In the genomic region with DNA sequence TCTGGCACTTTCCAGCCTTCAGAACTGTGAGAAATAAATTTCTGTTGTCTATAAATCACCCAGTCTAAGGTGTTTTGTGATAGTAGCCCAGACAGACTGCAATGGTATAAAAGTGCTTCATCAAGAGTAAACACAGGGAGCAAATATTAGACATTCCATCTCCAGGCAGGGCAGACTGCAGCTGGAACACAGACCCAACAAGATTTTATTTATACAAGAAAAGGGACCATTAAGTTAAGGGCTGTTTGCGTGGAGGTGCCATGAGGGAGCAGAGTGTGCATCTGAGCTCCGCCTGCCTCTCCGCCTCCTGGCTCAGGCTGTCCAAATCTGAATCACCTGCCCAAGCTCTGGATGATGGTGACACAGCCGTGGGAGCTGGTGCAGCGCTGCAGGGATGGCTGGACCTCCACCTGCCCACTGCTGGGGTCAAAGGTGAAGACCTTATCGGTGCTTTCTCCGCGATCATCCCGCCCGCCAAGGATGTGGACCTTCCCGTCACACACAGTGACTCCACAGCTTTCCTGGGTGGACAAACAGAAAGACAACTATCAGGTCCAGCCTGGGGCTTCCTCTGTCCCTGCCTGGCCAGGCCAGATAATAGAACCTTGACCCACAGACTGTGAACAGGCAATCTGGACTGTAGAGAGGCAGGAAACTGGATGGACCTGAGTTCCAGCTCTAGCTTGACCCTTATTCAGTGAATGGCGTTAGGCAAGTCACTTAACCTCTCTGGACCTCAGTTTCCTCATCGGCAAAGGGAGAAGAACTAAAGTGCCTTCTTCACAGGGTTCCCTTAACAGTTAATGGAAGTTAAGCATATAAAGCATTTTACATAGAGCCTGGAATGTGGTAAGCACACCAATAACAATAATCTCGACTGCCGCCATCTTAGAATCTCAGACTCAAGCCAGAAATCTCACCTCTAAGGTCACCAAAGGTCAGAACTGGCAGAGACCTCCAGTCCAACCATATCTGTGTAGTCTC, we compare ENCODE assay signal across 1 cellular context.
TF ChIP-seq lines count a peak whose summit lies in the region.

No MANE protein-coding gene starts in this region.

TF ChIP-seq in HepG2, 621 proteins besides CTCF, POLR2A, EP300 and RAD21 (continued from another document and continues in another):
- TF ChIP-seq, protein P1, sequence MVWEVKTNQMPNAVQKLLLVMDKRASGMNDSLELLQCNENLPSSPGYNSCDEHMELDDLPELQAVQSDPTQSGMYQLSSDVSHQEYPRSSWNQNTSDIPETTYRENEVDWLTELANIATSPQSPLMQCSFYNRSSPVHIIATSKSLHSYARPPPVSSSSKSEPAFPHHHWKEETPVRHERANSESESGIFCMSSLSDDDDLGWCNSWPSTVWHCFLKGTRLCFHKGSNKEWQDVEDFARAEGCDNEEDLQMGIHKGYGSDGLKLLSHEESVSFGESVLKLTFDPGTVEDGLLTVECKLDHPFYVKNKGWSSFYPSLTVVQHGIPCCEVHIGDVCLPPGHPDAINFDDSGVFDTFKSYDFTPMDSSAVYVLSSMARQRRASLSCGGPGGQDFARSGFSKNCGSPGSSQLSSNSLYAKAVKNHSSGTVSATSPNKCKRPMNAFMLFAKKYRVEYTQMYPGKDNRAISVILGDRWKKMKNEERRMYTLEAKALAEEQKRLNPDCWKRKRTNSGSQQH (CRISPR knock-in tag; IDR thresholded peaks at IDR 0.05; ENCODE audit: low read depth): no peak
- TF ChIP-seq, protein P2, sequence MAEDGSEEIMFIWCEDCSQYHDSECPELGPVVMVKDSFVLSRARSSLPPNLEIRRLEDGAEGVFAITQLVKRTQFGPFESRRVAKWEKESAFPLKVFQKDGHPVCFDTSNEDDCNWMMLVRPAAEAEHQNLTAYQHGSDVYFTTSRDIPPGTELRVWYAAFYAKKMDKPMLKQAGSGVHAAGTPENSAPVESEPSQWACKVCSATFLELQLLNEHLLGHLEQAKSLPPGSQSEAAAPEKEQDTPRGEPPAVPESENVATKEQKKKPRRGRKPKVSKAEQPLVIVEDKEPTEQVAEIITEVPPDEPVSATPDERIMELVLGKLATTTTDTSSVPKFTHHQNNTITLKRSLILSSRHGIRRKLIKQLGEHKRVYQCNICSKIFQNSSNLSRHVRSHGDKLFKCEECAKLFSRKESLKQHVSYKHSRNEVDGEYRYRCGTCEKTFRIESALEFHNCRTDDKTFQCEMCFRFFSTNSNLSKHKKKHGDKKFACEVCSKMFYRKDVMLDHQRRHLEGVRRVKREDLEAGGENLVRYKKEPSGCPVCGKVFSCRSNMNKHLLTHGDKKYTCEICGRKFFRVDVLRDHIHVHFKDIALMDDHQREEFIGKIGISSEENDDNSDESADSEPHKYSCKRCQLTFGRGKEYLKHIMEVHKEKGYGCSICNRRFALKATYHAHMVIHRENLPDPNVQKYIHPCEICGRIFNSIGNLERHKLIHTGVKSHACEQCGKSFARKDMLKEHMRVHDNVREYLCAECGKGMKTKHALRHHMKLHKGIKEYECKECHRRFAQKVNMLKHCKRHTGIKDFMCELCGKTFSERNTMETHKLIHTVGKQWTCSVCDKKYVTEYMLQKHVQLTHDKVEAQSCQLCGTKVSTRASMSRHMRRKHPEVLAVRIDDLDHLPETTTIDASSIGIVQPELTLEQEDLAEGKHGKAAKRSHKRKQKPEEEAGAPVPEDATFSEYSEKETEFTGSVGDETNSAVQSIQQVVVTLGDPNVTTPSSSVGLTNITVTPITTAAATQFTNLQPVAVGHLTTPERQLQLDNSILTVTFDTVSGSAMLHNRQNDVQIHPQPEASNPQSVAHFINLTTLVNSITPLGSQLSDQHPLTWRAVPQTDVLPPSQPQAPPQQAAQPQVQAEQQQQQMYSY (CRISPR knock-in tag; IDR thresholded peaks at IDR 0.05): no peak
- TF ChIP-seq KDM5A (IDR thresholded peaks at IDR 0.05; ENCODE audit: borderline replicate concordance, low read length) (no peak), ZNF225 (CRISPR knock-in tag; IDR thresholded peaks at IDR 0.05) (no peak), SALL1 (CRISPR knock-in tag; IDR thresholded peaks at IDR 0.05) (peak; percentile 55; the same call in 1 of the 2 replicates), MEIS1 (CRISPR knock-in tag; IDR thresholded peaks at IDR 0.05; ENCODE audit: borderline replicate concordance) (peak; percentile 51; the same call in 1 of the 2 replicates), MEIS2 (CRISPR knock-in tag; IDR thresholded peaks at IDR 0.05) (no peak), SYNCRIP (IDR thresholded peaks at IDR 0.05; ENCODE audit: insufficient read depth, low read depth, low read length) (no peak), SRF (IDR thresholded peaks at IDR 0.05; ENCODE audit: low read depth, low read length) (no peak), GFI1 (CRISPR knock-in tag; IDR thresholded peaks at IDR 0.05; ENCODE audit: borderline replicate concordance) (peak; percentile 57), ZNF709 (CRISPR knock-in tag; IDR thresholded peaks at IDR 0.05) (no peak), MEF2D (CRISPR knock-in tag; IDR thresholded peaks at IDR 0.05) (no peak), ATF7 (IDR thresholded peaks at IDR 0.05) (no peak), ATF7 (CRISPR knock-in tag; IDR thresholded peaks at IDR 0.05) (no peak), TOE1 (CRISPR knock-in tag; IDR thresholded peaks at IDR 0.05) (no peak), TCF7L2 (IDR thresholded peaks at IDR 0.05; ENCODE audit: low read depth, low read length) (no peak), NFIC (IDR thresholded peaks at IDR 0.05; ENCODE audit: low read length) (no peak), ZNF546 (CRISPR knock-in tag; conservative IDR thresholded peaks at IDR 0.05) (no peak), SRSF1 (optimal IDR thresholded peaks at IDR 0.05; ENCODE audit: low read depth, low read length) (no peak), YEATS2 (CRISPR knock-in tag; IDR thresholded peaks at IDR 0.05; ENCODE audit: borderline replicate concordance) (peak; percentile 18; the same call in 1 of the 2 replicates), ZNF180 (CRISPR knock-in tag; IDR thresholded peaks at IDR 0.05; ENCODE audit: borderline replicate concordance, low read depth) (no peak), ZNF121 (CRISPR knock-in tag; IDR thresholded peaks at IDR 0.05) (no peak), MYNN (CRISPR knock-in tag; IDR thresholded peaks at IDR 0.05; ENCODE audit: low read depth) (no peak), FOSL2 (CRISPR knock-in tag; IDR thresholded peaks at IDR 0.05) (no peak; the same call in 1 of the 2 replicates), POGZ (CRISPR knock-in tag; IDR thresholded peaks at IDR 0.05) (no peak), HCFC1 (IDR thresholded peaks at IDR 0.05; ENCODE audit: low read depth, low read length) (no peak), NFATC3 (CRISPR knock-in tag; IDR thresholded peaks at IDR 0.05) (no peak), SRSF4 (IDR thresholded peaks at IDR 0.05; ENCODE audit: low read depth, low read length, poor library complexity, severe bottlenecking) (no peak), ZNF776 (CRISPR knock-in tag; IDR thresholded peaks at IDR 0.05) (no peak), KLF15 (CRISPR knock-in tag; IDR thresholded peaks at IDR 0.05; ENCODE audit: borderline replicate concordance) (no peak), BRCA1 (CRISPR knock-in tag; IDR thresholded peaks at IDR 0.05) (no peak), TBP (CRISPR knock-in tag; IDR thresholded peaks at IDR 0.05) (no peak), ZMYM3 (CRISPR knock-in tag; IDR thresholded peaks at IDR 0.05) (no peak), GPN1 (CRISPR knock-in tag; IDR thresholded peaks at IDR 0.05; ENCODE audit: borderline replicate concordance) (no peak), RXRB (CRISPR knock-in tag; IDR thresholded peaks at IDR 0.05; ENCODE audit: borderline replicate concordance) (peak; percentile 38; the same call in 1 of the 2 replicates), HHEX (CRISPR knock-in tag; IDR thresholded peaks at IDR 0.05) (no peak), ZEB1 (IDR thresholded peaks at IDR 0.05; ENCODE audit: insufficient replicate concordance, low read depth) (no peak), MYC (CRISPR knock-in tag; IDR thresholded peaks at IDR 0.05; ENCODE audit: borderline replicate concordance) (peak; percentile 47; the same call in 1 of the 2 replicates), KLF13 (CRISPR knock-in tag; IDR thresholded peaks at IDR 0.05) (no peak)
- TF ChIP-seq, protein P3, sequence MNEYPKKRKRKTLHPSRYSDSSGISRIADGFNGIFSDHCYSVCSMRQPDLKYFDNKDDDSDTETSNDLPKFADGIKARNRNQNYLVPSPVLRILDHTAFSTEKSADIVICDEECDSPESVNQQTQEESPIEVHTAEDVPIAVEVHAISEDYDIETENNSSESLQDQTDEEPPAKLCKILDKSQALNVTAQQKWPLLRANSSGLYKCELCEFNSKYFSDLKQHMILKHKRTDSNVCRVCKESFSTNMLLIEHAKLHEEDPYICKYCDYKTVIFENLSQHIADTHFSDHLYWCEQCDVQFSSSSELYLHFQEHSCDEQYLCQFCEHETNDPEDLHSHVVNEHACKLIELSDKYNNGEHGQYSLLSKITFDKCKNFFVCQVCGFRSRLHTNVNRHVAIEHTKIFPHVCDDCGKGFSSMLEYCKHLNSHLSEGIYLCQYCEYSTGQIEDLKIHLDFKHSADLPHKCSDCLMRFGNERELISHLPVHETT (CRISPR knock-in tag; conservative IDR thresholded peaks at IDR 0.05): no peak
- TF ChIP-seq, protein P4, sequence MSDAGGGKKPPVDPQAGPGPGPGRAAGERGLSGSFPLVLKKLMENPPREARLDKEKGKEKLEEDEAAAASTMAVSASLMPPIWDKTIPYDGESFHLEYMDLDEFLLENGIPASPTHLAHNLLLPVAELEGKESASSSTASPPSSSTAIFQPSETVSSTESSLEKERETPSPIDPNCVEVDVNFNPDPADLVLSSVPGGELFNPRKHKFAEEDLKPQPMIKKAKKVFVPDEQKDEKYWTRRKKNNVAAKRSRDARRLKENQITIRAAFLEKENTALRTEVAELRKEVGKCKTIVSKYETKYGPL (CRISPR knock-in tag; IDR thresholded peaks at IDR 0.05): no peak
- TF ChIP-seq, protein P5, sequence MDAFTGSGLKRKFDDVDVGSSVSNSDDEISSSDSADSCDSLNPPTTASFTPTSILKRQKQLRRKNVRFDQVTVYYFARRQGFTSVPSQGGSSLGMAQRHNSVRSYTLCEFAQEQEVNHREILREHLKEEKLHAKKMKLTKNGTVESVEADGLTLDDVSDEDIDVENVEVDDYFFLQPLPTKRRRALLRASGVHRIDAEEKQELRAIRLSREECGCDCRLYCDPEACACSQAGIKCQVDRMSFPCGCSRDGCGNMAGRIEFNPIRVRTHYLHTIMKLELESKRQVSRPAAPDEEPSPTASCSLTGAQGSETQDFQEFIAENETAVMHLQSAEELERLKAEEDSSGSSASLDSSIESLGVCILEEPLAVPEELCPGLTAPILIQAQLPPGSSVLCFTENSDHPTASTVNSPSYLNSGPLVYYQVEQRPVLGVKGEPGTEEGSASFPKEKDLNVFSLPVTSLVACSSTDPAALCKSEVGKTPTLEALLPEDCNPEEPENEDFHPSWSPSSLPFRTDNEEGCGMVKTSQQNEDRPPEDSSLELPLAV (CRISPR knock-in tag; conservative IDR thresholded peaks at IDR 0.05; ENCODE audit: low read depth): no peak
- TF ChIP-seq, protein P6, sequence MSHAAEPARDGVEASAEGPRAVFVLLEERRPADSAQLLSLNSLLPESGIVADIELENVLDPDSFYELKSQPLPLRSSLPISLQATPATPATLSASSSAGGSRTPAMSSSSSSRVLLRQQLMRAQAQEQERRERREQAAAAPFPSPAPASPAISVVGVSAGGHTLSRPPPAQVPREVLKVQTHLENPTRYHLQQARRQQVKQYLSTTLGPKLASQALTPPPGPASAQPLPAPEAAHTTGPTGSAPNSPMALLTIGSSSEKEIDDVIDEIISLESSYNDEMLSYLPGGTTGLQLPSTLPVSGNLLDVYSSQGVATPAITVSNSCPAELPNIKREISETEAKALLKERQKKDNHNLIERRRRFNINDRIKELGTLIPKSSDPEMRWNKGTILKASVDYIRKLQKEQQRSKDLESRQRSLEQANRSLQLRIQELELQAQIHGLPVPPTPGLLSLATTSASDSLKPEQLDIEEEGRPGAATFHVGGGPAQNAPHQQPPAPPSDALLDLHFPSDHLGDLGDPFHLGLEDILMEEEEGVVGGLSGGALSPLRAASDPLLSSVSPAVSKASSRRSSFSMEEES (CRISPR knock-in tag; IDR thresholded peaks at IDR 0.05): no peak
- TF ChIP-seq, protein P7, sequence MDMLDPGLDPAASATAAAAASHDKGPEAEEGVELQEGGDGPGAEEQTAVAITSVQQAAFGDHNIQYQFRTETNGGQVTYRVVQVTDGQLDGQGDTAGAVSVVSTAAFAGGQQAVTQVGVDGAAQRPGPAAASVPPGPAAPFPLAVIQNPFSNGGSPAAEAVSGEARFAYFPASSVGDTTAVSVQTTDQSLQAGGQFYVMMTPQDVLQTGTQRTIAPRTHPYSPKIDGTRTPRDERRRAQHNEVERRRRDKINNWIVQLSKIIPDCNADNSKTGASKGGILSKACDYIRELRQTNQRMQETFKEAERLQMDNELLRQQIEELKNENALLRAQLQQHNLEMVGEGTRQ (IDR thresholded peaks at IDR 0.05; ENCODE audit: low read depth, low read length): no peak
- TF ChIP-seq, protein P7 (CRISPR knock-in tag; IDR thresholded peaks at IDR 0.05; ENCODE audit: borderline replicate concordance): no peak
- TF ChIP-seq, protein P8, sequence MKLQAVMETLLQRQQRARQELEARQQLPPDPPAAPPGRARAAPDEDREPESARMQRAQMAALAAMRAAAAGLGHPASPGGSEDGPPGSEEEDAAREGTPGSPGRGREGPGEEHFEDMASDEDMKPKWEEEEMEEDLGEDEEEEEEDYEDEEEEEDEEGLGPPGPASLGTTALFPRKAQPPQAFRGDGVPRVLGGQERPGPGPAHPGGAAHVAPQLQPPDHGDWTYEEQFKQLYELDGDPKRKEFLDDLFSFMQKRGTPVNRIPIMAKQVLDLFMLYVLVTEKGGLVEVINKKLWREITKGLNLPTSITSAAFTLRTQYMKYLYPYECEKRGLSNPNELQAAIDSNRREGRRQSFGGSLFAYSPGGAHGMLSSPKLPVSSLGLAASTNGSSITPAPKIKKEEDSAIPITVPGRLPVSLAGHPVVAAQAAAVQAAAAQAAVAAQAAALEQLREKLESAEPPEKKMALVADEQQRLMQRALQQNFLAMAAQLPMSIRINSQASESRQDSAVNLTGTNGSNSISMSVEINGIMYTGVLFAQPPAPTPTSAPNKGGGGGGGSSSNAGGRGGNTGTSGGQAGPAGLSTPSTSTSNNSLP (IDR thresholded peaks at IDR 0.05; ENCODE audit: low read depth, low read length): peak; percentile 81
- TF ChIP-seq, protein P9, sequence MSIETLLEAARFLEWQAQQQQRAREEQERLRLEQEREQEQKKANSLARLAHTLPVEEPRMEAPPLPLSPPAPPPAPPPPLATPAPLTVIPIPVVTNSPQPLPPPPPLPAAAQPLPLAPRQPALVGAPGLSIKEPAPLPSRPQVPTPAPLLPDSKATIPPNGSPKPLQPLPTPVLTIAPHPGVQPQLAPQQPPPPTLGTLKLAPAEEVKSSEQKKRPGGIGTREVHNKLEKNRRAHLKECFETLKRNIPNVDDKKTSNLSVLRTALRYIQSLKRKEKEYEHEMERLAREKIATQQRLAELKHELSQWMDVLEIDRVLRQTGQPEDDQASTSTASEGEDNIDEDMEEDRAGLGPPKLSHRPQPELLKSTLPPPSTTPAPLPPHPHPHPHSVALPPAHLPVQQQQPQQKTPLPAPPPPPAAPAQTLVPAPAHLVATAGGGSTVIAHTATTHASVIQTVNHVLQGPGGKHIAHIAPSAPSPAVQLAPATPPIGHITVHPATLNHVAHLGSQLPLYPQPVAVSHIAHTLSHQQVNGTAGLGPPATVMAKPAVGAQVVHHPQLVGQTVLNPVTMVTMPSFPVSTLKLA (IDR thresholded peaks at IDR 0.05): no peak
